ENCODE assay signal across 31 cellular contexts in genomic region chr20:21111416-21111815, GRCh38. TPM values are rescaled to one million over a fixed set of nuclear protein-coding genes. Genes with fewer than 3 reads are reported as not detected.
"Had no signal": no experiment of that assay in that cellular context is flagged by ENCODE, and none has a peak within 500 bp of the region (broad histone marks: within the 10 kb centered on the region; RNA-seq: fewer than 3 reads in every experiment).

No MANE protein-coding gene starts in this region.

- H3K4me3 ChIP-seq: stomach, suprapubic skin, testis, thoracic aorta, thyroid gland, tibial artery, tibial nerve, transverse colon, upper lobe of left lung, upper lobe of right lung, uterus, vagina had no signal

- H3K36me3 ChIP-seq: stomach, suprapubic skin, thoracic aorta, thyroid gland, tibial artery, tibial nerve, transverse colon, upper lobe of left lung, upper lobe of right lung, uterus, vagina had no signal

- H3K9me3 ChIP-seq: stomach, suprapubic skin, testis, thoracic aorta, thyroid gland, tibial artery, tibial nerve, transverse colon, upper lobe of left lung, upper lobe of right lung, uterus, vagina had no signal

- FAIRE-seq: urothelium cell line had no signal

- H3K27ac ChIP-seq: stomach, suprapubic skin, testis, thoracic aorta, thyroid gland, tibial artery, tibial nerve, transverse colon, upper lobe of left lung, upper lobe of right lung, uterus, vagina had no signal

- H3K4me1 ChIP-seq: testis, thyroid gland, tibial artery, tibial nerve, transverse colon, upper lobe of right lung, uterus had no signal

- ATAC-seq: stimulated activated effector memory CD8-positive, alpha-beta T cell treated with anti-CD3 and anti-CD28 coated beads, Interleukin-12 subunit alpha, Interleukin-12 subunit beta, amount 100 ng/mL, for 72 hours; stimulated activated memory B cell treated with anti-CD40 and anti-IgM and Interleukin-4, amounts not matched to agents 10 μg/mL and 1 μg/mL and 100 μg/mL, for 72 hours; stimulated activated naive B cell treated with anti-CD40 and anti-IgM and Interleukin-4, amounts not matched to agents 10 μg/mL and 1 μg/mL and 100 μg/mL, for 72 hours; stimulated activated naive CD8-positive, alpha-beta T cell treated with anti-CD3 and anti-CD28 coated beads, Interleukin-15, amount 100 ng/mL, for 72 hours; stimulated activated naive CD8-positive, alpha-beta T cell treated with anti-CD3 and anti-CD28 coated beads, Interleukin-15, Interleukin-2, amounts not matched to agents 100 U/mL and 50 U/mL, for 24 hours; upper lobe of right lung had no signal

- DNase-seq: stimulated activated CD4-positive, alpha-beta T cell treated with anti-CD3 and anti-CD28 coated beads, Interleukin-2, amount 100 ng/mL, for 48 hours; stimulated activated CD4-positive, alpha-beta T cell treated with anti-CD3 and anti-CD28 coated beads, Interleukin-4, amount 100 ng/mL, for 1 hour; stimulated activated CD4-positive, alpha-beta T cell treated with anti-CD3 and anti-CD28 coated beads, Interleukin-4, amount 100 ng/mL, for 24 hours; stimulated activated CD4-positive, alpha-beta T cell treated with anti-CD3 and anti-CD28 coated beads, Interleukin-4, amount 100 ng/mL, for 4 hours; stimulated activated CD8-positive, alpha-beta memory T cell treated with anti-CD3 and anti-CD28 coated beads, Interleukin-4, amount 100 ng/mL, for 48 hours; stimulated activated naive B cell treated with anti-CD40 and anti-IgM and Interleukin-4, amounts not matched to agents 10 μg/mL and 1 μg/mL and 100 μg/mL, for 72 hours; stimulated activated naive CD4-positive, alpha-beta T cell; stimulated activated naive CD4-positive, alpha-beta T cell treated with Interleukin-2 at 50 U/mL for 16 hours; stimulated activated naive CD8-positive, alpha-beta T cell treated with anti-CD3 and anti-CD28 coated beads, Interleukin-15, amount 100 ng/mL, for 72 hours; stimulated activated naive CD8-positive, alpha-beta T cell treated with anti-CD3 and anti-CD28 coated beads, Interleukin-15, Interleukin-2, amounts not matched to agents 100 U/mL and 50 U/mL, for 24 hours; stomach; substantia nigra; testis; thyroid gland; tibial artery; transverse colon; trophoblast cell; upper lobe of left lung; upper lobe of right lung; uterus had no signal

- H3K27me3 ChIP-seq: testis, vagina had no signal

RNA-seq across cellular contexts. Expression of gene LINC00237, which starts 5.3 kb away (rescaled TPM):
- total RNA-seq: stomach, subcutaneous adipose tissue, testis, thoracic aorta, tibial nerve, transverse colon, upper lobe of left lung, upper lobe of right lung, ureter, urinary bladder, uterus, vagina had no signal
- polyA plus RNA-seq: stomach, thymus, urinary bladder had no signal
